Comparison of ENCODE assay signal across 1 cellular context in the genomic region with DNA sequence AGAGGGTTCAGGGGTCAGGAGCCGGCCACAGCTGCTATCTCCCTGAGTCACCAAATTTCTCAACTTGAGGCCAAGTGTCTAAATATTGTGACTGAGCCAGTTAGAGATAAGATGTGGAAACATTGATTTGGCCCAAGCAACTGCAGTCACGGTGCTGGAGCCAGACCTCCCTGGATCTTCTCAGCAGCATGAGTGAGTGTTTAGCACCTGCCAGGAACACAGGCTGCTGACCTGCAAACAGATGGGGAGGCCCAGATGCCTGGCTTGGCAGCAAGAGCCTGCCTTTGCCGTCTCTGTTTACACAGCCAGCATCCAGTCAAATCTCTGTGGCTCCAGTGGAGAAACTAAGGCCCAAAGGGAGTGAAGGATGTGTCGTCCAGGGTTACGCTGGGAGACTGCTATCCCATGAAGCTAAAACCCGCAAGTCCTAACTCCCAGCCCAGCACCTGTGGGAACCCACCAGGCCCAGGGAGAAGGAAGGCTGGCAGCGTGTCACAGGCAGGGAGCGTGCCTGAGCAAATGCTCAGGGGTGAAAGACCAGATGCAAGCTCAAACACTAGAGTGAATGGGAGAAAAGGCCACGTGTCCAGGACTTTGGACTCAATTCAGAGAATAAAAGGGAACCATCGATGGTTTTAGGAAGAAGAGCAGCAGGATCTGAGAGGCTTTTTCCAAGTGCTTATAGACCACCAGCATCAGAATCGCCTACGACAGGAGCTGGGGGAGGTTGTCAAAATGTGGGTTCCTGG.
A peak's percentile ranks its signal among the peaks of the same experiment; 100 is the strongest.
TF ChIP-seq lines count a peak whose summit lies in the region.

No MANE protein-coding gene starts in this region.

TF ChIP-seq in A549, 52 proteins besides CTCF, POLR2A, EP300 and RAD21 (continued from another document):
- TF ChIP-seq, protein P1, sequence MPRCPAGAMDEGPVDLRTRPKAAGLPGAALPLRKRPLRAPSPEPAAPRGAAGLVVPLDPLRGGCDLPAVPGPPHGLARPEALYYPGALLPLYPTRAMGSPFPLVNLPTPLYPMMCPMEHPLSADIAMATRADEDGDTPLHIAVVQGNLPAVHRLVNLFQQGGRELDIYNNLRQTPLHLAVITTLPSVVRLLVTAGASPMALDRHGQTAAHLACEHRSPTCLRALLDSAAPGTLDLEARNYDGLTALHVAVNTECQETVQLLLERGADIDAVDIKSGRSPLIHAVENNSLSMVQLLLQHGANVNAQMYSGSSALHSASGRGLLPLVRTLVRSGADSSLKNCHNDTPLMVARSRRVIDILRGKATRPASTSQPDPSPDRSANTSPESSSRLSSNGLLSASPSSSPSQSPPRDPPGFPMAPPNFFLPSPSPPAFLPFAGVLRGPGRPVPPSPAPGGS (IDR thresholded peaks at IDR 0.05), result peak; percentile 74; the same call in 1 of the 3 replicates
- TF ChIP-seq PBX3 (IDR thresholded peaks at IDR 0.05), result peak; percentile 74; the same call in 1 of the 2 replicates
- TF ChIP-seq BHLHE40 (IDR thresholded peaks at IDR 0.05; ENCODE audit: low read depth, low read length), result no peak
- TF ChIP-seq TFCP2L1 (CRISPR knock-in tag; IDR thresholded peaks at IDR 0.05), result no peak
- peak; percentile 77 for TF ChIP-seq MAFK (IDR thresholded peaks at IDR 0.05; ENCODE audit: partially characterized antibody)
- TF ChIP-seq HEYL (CRISPR knock-in tag; IDR thresholded peaks at IDR 0.05), result no peak
- no peak for TF ChIP-seq CHD4 (IDR thresholded peaks at IDR 0.05; ENCODE audit: borderline replicate concordance)
- peak; percentile 76 for TF ChIP-seq FOSL2 (IDR thresholded peaks at IDR 0.05)
- peak; percentile 92 for TF ChIP-seq FOSL2 (CRISPR knock-in tag; IDR thresholded peaks at IDR 0.05)
- TF ChIP-seq ZSCAN20 (CRISPR knock-in tag; IDR thresholded peaks at IDR 0.05), result no peak
- TF ChIP-seq RNF2 (IDR thresholded peaks at IDR 0.05; ENCODE audit: borderline replicate concordance, low read depth), result no peak
- peak; percentile 46 for TF ChIP-seq MYC (IDR thresholded peaks at IDR 0.05; ENCODE audit: borderline replicate concordance, low read length)
- no peak for TF ChIP-seq FOSB (CRISPR knock-in tag; IDR thresholded peaks at IDR 0.05)
- TF ChIP-seq EHMT2 (IDR thresholded peaks at IDR 0.05; ENCODE audit: low read depth), result no peak
- TF ChIP-seq KDM1A (IDR thresholded peaks at IDR 0.05; ENCODE audit: low read depth), result no peak
- peak; percentile 36; the same call in 1 of the 2 replicates for TF ChIP-seq HOXB5 (CRISPR knock-in tag; IDR thresholded peaks at IDR 0.05)
- TF ChIP-seq POLR2AphosphoS2 (conservative IDR thresholded peaks at IDR 0.05; ENCODE audit: low read length), result no peak
- TF ChIP-seq NFE2L2 (conservative IDR thresholded peaks at IDR 0.05; ENCODE audit: low read length), result 0 out of 2 replicates have a peak, but pooled peaks have one; percentile 1
- peak; percentile 30; the same call in 2 of the 3 replicates for TF ChIP-seq SMC3 (IDR thresholded peaks at IDR 0.05)
- peak; percentile 63; the same call in 1 of the 2 replicates for TF ChIP-seq HES2 (IDR thresholded peaks at IDR 0.05)
- no peak for TF ChIP-seq MAZ (IDR thresholded peaks at IDR 0.05; ENCODE audit: borderline replicate concordance, low read depth, low read length)
- TF ChIP-seq ESRRA (IDR thresholded peaks at IDR 0.05; ENCODE audit: borderline replicate concordance, low read length), result no peak
- TF ChIP-seq NR3C1 (IDR thresholded peaks at IDR 0.05), result no peak
- TF ChIP-seq EHF (CRISPR knock-in tag; IDR thresholded peaks at IDR 0.05), result no peak
- TF ChIP-seq ZC3H11A (IDR thresholded peaks at IDR 0.05), result no peak
- no peak for TF ChIP-seq HOXA7 (CRISPR knock-in tag; IDR thresholded peaks at IDR 0.05)
